Comparison of ENCODE assay signal across 26 cellular contexts in the genomic region with DNA sequence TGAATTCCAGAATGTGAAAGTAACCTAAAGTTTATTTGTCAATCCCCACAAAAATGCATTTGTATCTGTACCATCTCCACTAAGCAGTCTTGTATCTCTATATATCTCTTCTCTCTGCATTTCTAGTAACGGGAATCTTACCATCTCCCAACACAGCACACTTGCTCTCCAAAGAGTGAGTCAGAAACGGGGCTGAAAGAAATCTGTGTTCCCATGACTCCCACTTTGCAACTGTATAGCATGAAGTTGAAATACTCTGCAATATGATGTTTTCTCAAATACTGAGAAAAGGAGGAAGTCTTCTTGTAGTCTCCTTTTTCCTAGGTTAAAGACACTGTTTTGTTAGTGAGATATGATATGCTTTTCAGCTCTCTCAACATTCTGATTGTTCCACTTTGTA.
"Had no signal": no experiment of that assay in that cellular context is flagged by ENCODE, and none has a peak within 500 bp of the region (broad histone marks: within the 10 kb centered on the region; RNA-seq: fewer than 3 reads in every experiment).

No MANE protein-coding gene starts in this region.

- ATAC-seq: activated CD4-positive, alpha-beta T cell treated with anti-CD3 and anti-CD28 coated beads for 36 hours; activated CD8-positive, alpha-beta memory T cell treated with anti-CD3 and anti-CD28 coated beads, Interleukin-2, amount 10 ng/mL, durations not matched to agents 7 days and 5 days; activated CD8-positive, alpha-beta T cell treated with anti-CD3 and anti-CD28 coated beads, Interleukin-2, amount 10 ng/mL, durations not matched to agents 7 days and 5 days; left lung; lower lobe of right lung; mucosa of descending colon; pancreas; psoas muscle; stimulated activated naive B cell treated with anti-CD40 and anti-IgM and Interleukin-4, amounts not matched to agents 10 μg/mL and 1 μg/mL and 100 μg/mL, for 72 hours had no signal

- H3K4me1 Mint-ChIP-seq: activated B cell treated with CpG ODN at 0.5 μM for 24 hours; activated CD4-positive, alpha-beta T cell treated with anti-CD3 and anti-CD28 coated beads for 36 hours; activated CD8-positive, alpha-beta memory T cell treated with anti-CD3 and anti-CD28 coated beads, Interleukin-2, amount 10 ng/mL, durations not matched to agents 7 days and 5 days; activated naive CD4-positive, alpha-beta T cell treated with anti-CD3 and anti-CD28 coated beads, Interleukin-2, amount 50 U/mL, for 24 hours; stimulated activated naive B cell treated with anti-CD40 and anti-IgM and Interleukin-4, amounts not matched to agents 10 μg/mL and 1 μg/mL and 100 μg/mL, for 72 hours had no signal

- H3K9me3 ChIP-seq: esophagus muscularis mucosa, left lung, lower lobe of right lung, mucosa of descending colon, neutrophil, pancreas, psoas muscle, sigmoid colon, tibial nerve had no signal

- H3K27ac Mint-ChIP-seq: activated B cell treated with CpG ODN at 0.5 μM for 24 hours; activated CD4-positive, alpha-beta T cell treated with anti-CD3 and anti-CD28 coated beads for 36 hours; activated CD8-positive, alpha-beta memory T cell treated with anti-CD3 and anti-CD28 coated beads, Interleukin-2, amount 10 ng/mL, durations not matched to agents 7 days and 5 days; activated CD8-positive, alpha-beta T cell treated with anti-CD3 and anti-CD28 coated beads, Interleukin-2, amount 10 ng/mL, durations not matched to agents 7 days and 5 days; activated naive CD4-positive, alpha-beta T cell treated with anti-CD3 and anti-CD28 coated beads, Interleukin-2, amount 50 U/mL, for 24 hours; activated T-helper 2 cell treated with anti-CD3 and anti-CD28 coated beads, Interferon-gamma antibody, Interleukin-2, Interleukin-4, amounts not matched to agents 10 μg/mL and 5 μg/mL and 100 μg/mL, durations not matched to agents 14 hours and 24 hours and 36 hours; dendritic cell treated with granulocyte-macrophage colony-stimulating factor and Interleukin-4, amounts not matched to agents 40 ng/mL and 50 ng/mL, for 4 days; nephron; stimulated activated naive B cell treated with anti-CD40 and anti-IgM and Interleukin-4, amounts not matched to agents 10 μg/mL and 1 μg/mL and 100 μg/mL, for 72 hours; T-helper 2 cell treated with Interferon-gamma antibody and Interleukin-4, amounts not matched to agents 5 μg/mL and 100 μg/mL, for 36 hours had no signal

- H3K27me3 ChIP-seq: brain microvascular endothelial cell, esophagus muscularis mucosa, left lung, neutrophil, pancreas, sigmoid colon, tibial nerve had no signal

- H3K27me3 Mint-ChIP-seq: activated B cell treated with CpG ODN at 0.5 μM for 24 hours; activated CD4-positive, alpha-beta T cell treated with anti-CD3 and anti-CD28 coated beads for 36 hours; activated CD8-positive, alpha-beta memory T cell treated with anti-CD3 and anti-CD28 coated beads, Interleukin-2, amount 10 ng/mL, durations not matched to agents 7 days and 5 days; activated naive CD4-positive, alpha-beta T cell treated with anti-CD3 and anti-CD28 coated beads, Interleukin-2, amount 50 U/mL, for 24 hours; dendritic cell treated with granulocyte-macrophage colony-stimulating factor and Interleukin-4, amounts not matched to agents 40 ng/mL and 50 ng/mL, for 4 days; stimulated activated naive B cell treated with anti-CD40 and anti-IgM and Interleukin-4, amounts not matched to agents 10 μg/mL and 1 μg/mL and 100 μg/mL, for 72 hours had no signal

- DNase-seq: activated B cell treated with CpG ODN at 0.5 μM for 24 hours; activated CD4-positive, alpha-beta T cell treated with anti-CD3 and anti-CD28 coated beads for 36 hours; activated CD8-positive, alpha-beta memory T cell treated with anti-CD3 and anti-CD28 coated beads, Interleukin-2, amount 10 ng/mL, durations not matched to agents 7 days and 5 days; activated CD8-positive, alpha-beta T cell treated with anti-CD3 and anti-CD28 coated beads, Interleukin-2, amount 10 ng/mL, durations not matched to agents 7 days and 5 days; activated T-cell treated with anti-CD3 and anti-CD28 coated beads, Interleukin-2, amount 50 U/mL, for 48 hours; brain microvascular endothelial cell; effector CD4-positive, alpha-beta T cell; left lung; lower lobe of right lung; mesendoderm; mucosa of descending colon; pancreas; psoas muscle; sigmoid colon; stimulated activated CD4-positive, alpha-beta T cell treated with anti-CD3 and anti-CD28 coated beads, Interleukin-15, amount 100 ng/mL, for 24 hours; stimulated activated CD4-positive, alpha-beta T cell treated with anti-CD3 and anti-CD28 coated beads, Interleukin-2, amount 100 ng/mL, for 24 hours; stimulated activated naive B cell treated with anti-CD40 and anti-IgM and Interleukin-4, amounts not matched to agents 10 μg/mL and 1 μg/mL and 100 μg/mL, for 72 hours; T-helper 1 cell had no signal

- H3K36me3 Mint-ChIP-seq: activated CD8-positive, alpha-beta memory T cell treated with anti-CD3 and anti-CD28 coated beads, Interleukin-2, amount 10 ng/mL, durations not matched to agents 7 days and 5 days; activated naive CD4-positive, alpha-beta T cell treated with anti-CD3 and anti-CD28 coated beads, Interleukin-2, amount 50 U/mL, for 24 hours; stimulated activated naive B cell treated with anti-CD40 and anti-IgM and Interleukin-4, amounts not matched to agents 10 μg/mL and 1 μg/mL and 100 μg/mL, for 72 hours had no signal

- H3K4me1 ChIP-seq: left lung, lower lobe of right lung, pancreas, psoas muscle, tibial nerve had no signal

- H3K9me3 Mint-ChIP-seq: activated B cell treated with CpG ODN at 0.5 μM for 24 hours; activated naive CD4-positive, alpha-beta T cell treated with anti-CD3 and anti-CD28 coated beads, Interleukin-2, amount 50 U/mL, for 24 hours; activated T-helper 2 cell treated with anti-CD3 and anti-CD28 coated beads, Interferon-gamma antibody, Interleukin-2, Interleukin-4, amounts not matched to agents 10 μg/mL and 5 μg/mL and 100 μg/mL, durations not matched to agents 14 hours and 24 hours and 36 hours; dendritic cell treated with granulocyte-macrophage colony-stimulating factor and Interleukin-4, amounts not matched to agents 40 ng/mL and 50 ng/mL, for 4 days; nephron; stimulated activated naive B cell treated with anti-CD40 and anti-IgM and Interleukin-4, amounts not matched to agents 10 μg/mL and 1 μg/mL and 100 μg/mL, for 72 hours; T-helper 2 cell treated with Interferon-gamma antibody and Interleukin-4, amounts not matched to agents 5 μg/mL and 100 μg/mL, for 36 hours had no signal

- H3K36me3 ChIP-seq: brain microvascular endothelial cell, esophagus muscularis mucosa, left lung, lower lobe of right lung, neutrophil, pancreas, sigmoid colon, tibial nerve had no signal

- H3K4me3 Mint-ChIP-seq: activated B cell treated with CpG ODN at 0.5 μM for 24 hours; activated CD4-positive, alpha-beta T cell treated with anti-CD3 and anti-CD28 coated beads for 36 hours; activated CD8-positive, alpha-beta memory T cell treated with anti-CD3 and anti-CD28 coated beads, Interleukin-2, amount 10 ng/mL, durations not matched to agents 7 days and 5 days; activated CD8-positive, alpha-beta T cell treated with anti-CD3 and anti-CD28 coated beads, Interleukin-2, amount 10 ng/mL, durations not matched to agents 7 days and 5 days; activated naive CD4-positive, alpha-beta T cell treated with anti-CD3 and anti-CD28 coated beads, Interleukin-2, amount 50 U/mL, for 24 hours; dendritic cell treated with granulocyte-macrophage colony-stimulating factor and Interleukin-4, amounts not matched to agents 40 ng/mL and 50 ng/mL, for 4 days; nephron; stimulated activated naive B cell treated with anti-CD40 and anti-IgM and Interleukin-4, amounts not matched to agents 10 μg/mL and 1 μg/mL and 100 μg/mL, for 72 hours; T-helper 2 cell treated with Interferon-gamma antibody and Interleukin-4, amounts not matched to agents 5 μg/mL and 100 μg/mL, for 36 hours had no signal

- H3K27ac ChIP-seq: brain microvascular endothelial cell, esophagus muscularis mucosa, left lung, lower lobe of right lung, neutrophil, pancreas, psoas muscle, sigmoid colon, tibial nerve had no signal

- H3K4me3 ChIP-seq: esophagus muscularis mucosa, left lung, lower lobe of right lung, mucosa of descending colon, pancreas, psoas muscle, sigmoid colon, tibial nerve had no signal
